19 cellular contexts compared by ENCODE assay signal in genomic region chr4:6275351-6275750, GRCh38.
"Had no signal": no experiment of that assay in that cellular context is flagged by ENCODE, and none has a peak within 500 bp of the region (broad histone marks: within the 10 kb centered on the region; RNA-seq: fewer than 3 reads in every experiment).

No MANE protein-coding gene starts in this region.

- DNase-seq: activated CD4-positive, alpha-beta T cell treated with anti-CD3 and anti-CD28 coated beads for 1 hour; activated CD8-positive, alpha-beta memory T cell treated with anti-CD3 and anti-CD28 coated beads for 24 hours; activated CD8-positive, alpha-beta memory T cell treated with anti-CD3 and anti-CD28 coated beads, Interleukin-2, amount 50 U/mL, for 48 hours; activated effector memory CD4-positive, alpha-beta T cell treated with Interleukin-2 at 50 U/mL for 16 hours; activated naive CD4-positive, alpha-beta T cell treated with anti-CD3 and anti-CD28 coated beads, Interleukin-2, amount 10 ng/mL, durations not matched to agents 7 days and 5 days; activated naive CD8-positive, alpha-beta T cell treated with anti-CD3 and anti-CD28 coated beads, Interleukin-2, amount 50 U/mL, for 24 hours; activated T-cell treated with anti-CD3 and anti-CD28 coated beads, Interleukin-2, amount 50 U/mL, for 48 hours; cerebellar nuclear complex; effector CD8-positive, alpha-beta T cell; esophagus squamous epithelium; left colon; midbrain; stimulated activated naive CD4-positive, alpha-beta T cell; T-helper 17 cell; WERI-Rb-1 had no signal

- H3K27ac ChIP-seq: SJCRH30, WERI-Rb-1 had no signal

- H3K4me3 ChIP-seq: prostate gland, SJCRH30, upper lobe of left lung had no signal

- H3K9me3 ChIP-seq: ascending aorta, esophagus squamous epithelium, prostate gland, SJCRH30, upper lobe of left lung had no signal

- H3K36me3 ChIP-seq: esophagus squamous epithelium, prostate gland, SJCRH30 had no signal

- H3K27me3 ChIP-seq: ascending aorta, SJCRH30, upper lobe of left lung had no signal
